16 cellular contexts compared by ENCODE assay signal in the genomic region with DNA sequence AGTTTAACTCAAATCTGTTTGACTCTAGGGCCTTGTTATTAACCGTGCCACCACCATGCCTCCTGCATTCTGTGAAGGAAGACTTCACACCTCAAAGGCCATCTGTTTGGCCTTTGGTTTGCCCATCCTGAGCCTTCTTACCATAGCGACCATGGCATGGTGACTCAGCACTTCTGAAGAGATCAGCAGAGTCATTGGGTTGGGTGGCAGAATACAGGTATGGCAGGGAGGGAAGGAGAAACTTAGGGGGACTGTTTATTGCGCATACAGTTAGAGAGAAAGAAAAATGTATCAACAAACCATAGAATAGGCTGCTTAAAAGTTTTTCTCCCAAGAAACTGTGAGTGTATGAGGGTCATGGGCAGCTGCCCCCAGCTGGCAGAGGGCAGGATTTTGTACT. TPM values are rescaled to one million over a fixed set of nuclear protein-coding genes. Genes with fewer than 3 reads are reported as not detected.
A peak's percentile ranks its signal among the peaks of the same experiment; 100 is the strongest.
DNase-seq lines count a peak whose midpoint lies in the region; ATAC-seq and TF ChIP-seq lines count a peak whose summit lies in the region.
"Had no signal": no experiment of that assay in that cellular context is flagged by ENCODE, and none has a peak within 500 bp of the region (broad histone marks: within the 10 kb centered on the region; RNA-seq: fewer than 3 reads in every experiment).

No MANE protein-coding gene starts in this region.

- POLR2A ChIA-PET in A673 (lab: Charles Lee; ENCODE audit: low non-redundant PET) = no interaction called here

- peak overlapping the region; percentile 44 for H3K4me2 ChIP-seq in BLaER1
- H3K4me2 ChIP-seq: neural progenitor cell had no signal

- peaks cover 90% of the 10 kb centered on the region for H3K4me1 Mint-ChIP-seq in T-helper 2 cell treated with Interferon-gamma antibody and Interleukin-4, amounts not matched to agents 5 μg/mL and 100 μg/mL, for 36 hours (ENCODE audit: low read depth)
- peaks cover 81 to 90% of the 10 kb centered on the region in 2 donors for H3K4me1 Mint-ChIP-seq in effector memory CD8-positive, alpha-beta T cell (ENCODE audit: low read depth in 2 of 2)
- H3K4me1 Mint-ChIP-seq: neural progenitor cell had no signal

- H3K9me3 ChIP-seq in A673 (ENCODE audit: low read depth, low read length, poor library complexity, severe bottlenecking) = no peaks in the 10 kb centered on the region
- no peaks in the 10 kb centered on the region for H3K9me3 ChIP-seq in BLaER1
- H3K9me3 ChIP-seq in breast epithelium = no peaks in the 10 kb centered on the region
- H3K9me3 ChIP-seq in body of pancreas = no peaks in the 10 kb centered on the region
- H3K9me3 ChIP-seq: esophagus muscularis mucosa, transverse colon had no signal

- H3K36me3 ChIP-seq in A673 (ENCODE audit: insufficient read depth, low read length, poor library complexity, severe bottlenecking) (no peaks in the 10 kb centered on the region), BLaER1 (peaks cover 96% of the 10 kb centered on the region), breast epithelium (no peaks in the 10 kb centered on the region), body of pancreas (replicated peaks in 1 of 2; ENCODE audit: insufficient read depth in 1 of 2, low read depth in 2 of 2) (no peaks in the 10 kb centered on the region)
- H3K36me3 ChIP-seq: esophagus muscularis mucosa, neural progenitor cell, transverse colon had no signal

- intact Hi-C loops in A673 (cut with micrococcal nuclease; ENCODE audit: unreplicated experiment) (no loop called here), breast epithelium (cut with DNase I; ENCODE audit: low total_unique reads) (no loop called here), body of pancreas (cut with DNase I) (no loop called here)

- H3K27me3 ChIP-seq in A673 (replicated peaks; ENCODE audit: insufficient read depth, low read depth, low read length, poor library complexity) (no peaks in the 10 kb centered on the region), BLaER1 (no peaks in the 10 kb centered on the region), breast epithelium (no peaks in the 10 kb centered on the region), body of pancreas (no peaks in the 10 kb centered on the region)
- H3K27me3 ChIP-seq: esophagus muscularis mucosa, transverse colon had no signal

- H3K27me3 Mint-ChIP-seq in T-helper 2 cell treated with Interferon-gamma antibody and Interleukin-4, amounts not matched to agents 5 μg/mL and 100 μg/mL, for 36 hours (ENCODE audit: low read depth) = no peaks in the 10 kb centered on the region
- H3K27me3 Mint-ChIP-seq in effector memory CD8-positive, alpha-beta T cell = no peaks in the 10 kb centered on the region
- H3K27me3 Mint-ChIP-seq: dendritic cell treated with granulocyte-macrophage colony-stimulating factor and Interleukin-4, amounts not matched to agents 40 ng/mL and 50 ng/mL, for 4 days had no signal

- peak overlapping the region; percentile 90 for H3K27ac Mint-ChIP-seq in T-helper 2 cell treated with Interferon-gamma antibody and Interleukin-4, amounts not matched to agents 5 μg/mL and 100 μg/mL, for 36 hours
- H3K27ac Mint-ChIP-seq in effector memory CD8-positive, alpha-beta T cell = peak overlapping the region; percentile 97 to 99
- H3K27ac Mint-ChIP-seq: dendritic cell treated with granulocyte-macrophage colony-stimulating factor and Interleukin-4, amounts not matched to agents 40 ng/mL and 50 ng/mL, for 4 days; neural progenitor cell had no signal

- peak; percentile 13 for ATAC-seq in effector memory CD8-positive, alpha-beta T cell (replicated peaks)
- no peak for ATAC-seq in body of pancreas

- 79 to 91% methylated on average over 3 of the region's 3 CpGs for WGBS in body of pancreas, 2 donors

- TF ChIP-seq CTCF in A673 (conservative IDR thresholded peaks at IDR 0.05; ENCODE audit: low read depth, low read length) (no peak), breast epithelium (IDR thresholded peaks at IDR 0.05) (no peak), body of pancreas (IDR thresholded peaks at IDR 0.05) (no peak)

- peaks cover 100% of the 10 kb centered on the region for H4K20me1 ChIP-seq in BLaER1

- peak overlapping the region; percentile 72 for H3K4me3 Mint-ChIP-seq in T-helper 2 cell treated with Interferon-gamma antibody and Interleukin-4, amounts not matched to agents 5 μg/mL and 100 μg/mL, for 36 hours
- H3K4me3 Mint-ChIP-seq in effector memory CD8-positive, alpha-beta T cell = peak overlapping the region; percentile 81 to 91
- H3K4me3 Mint-ChIP-seq: dendritic cell treated with granulocyte-macrophage colony-stimulating factor and Interleukin-4, amounts not matched to agents 40 ng/mL and 50 ng/mL, for 4 days; neural progenitor cell had no signal

- H3K27ac ChIP-seq in A673 (ENCODE audit: low read depth, low read length, poor library complexity, severe bottlenecking) = peak overlapping the region; percentile 47
- peak overlapping the region; percentile 73 for H3K27ac ChIP-seq in BLaER1
- H3K27ac ChIP-seq in breast epithelium = no peak overlapping the region
- no peak overlapping the region for H3K27ac ChIP-seq in body of pancreas
- H3K27ac ChIP-seq: C4-2B, esophagus muscularis mucosa, neural progenitor cell, SK-N-MC had no signal

- no peak overlapping the region for H3K4me3 ChIP-seq in A673 (ENCODE audit: low read depth, low read length, poor library complexity, severe bottlenecking)
- H3K4me3 ChIP-seq in BLaER1 = no peak overlapping the region
- no peak overlapping the region for H3K4me3 ChIP-seq in breast epithelium
- H3K4me3 ChIP-seq in body of pancreas = no peak overlapping the region
- H3K4me3 ChIP-seq: esophagus muscularis mucosa, neural progenitor cell, SK-N-MC, transverse colon had no signal

- H3K9me3 Mint-ChIP-seq in T-helper 2 cell treated with Interferon-gamma antibody and Interleukin-4, amounts not matched to agents 5 μg/mL and 100 μg/mL, for 36 hours = no peaks in the 10 kb centered on the region
- H3K9me3 Mint-ChIP-seq in effector memory CD8-positive, alpha-beta T cell = no peaks in the 10 kb centered on the region
- H3K9me3 Mint-ChIP-seq: dendritic cell treated with granulocyte-macrophage colony-stimulating factor and Interleukin-4, amounts not matched to agents 40 ng/mL and 50 ng/mL, for 4 days; neural progenitor cell had no signal

- no peak for DNase-seq in A673 (ENCODE audit: low spot score)
- DNase-seq in T-helper 2 cell treated with Interferon-gamma antibody and Interleukin-4, amounts not matched to agents 5 μg/mL and 100 μg/mL, for 36 hours (ENCODE audit: low spot score) = no peak
- DNase-seq in effector memory CD8-positive, alpha-beta T cell = no peak
- DNase-seq in breast epithelium (ENCODE audit: low spot score in 2 of 2) = no peak
- no peak for DNase-seq in HT-29 (ENCODE audit: low spot score)
- DNase-seq in body of pancreas = no peak
- DNase-seq: NCI-H2029, NCI-H524, OCI-M1, transverse colon had no signal

- CTCF ChIA-PET in A673 (lab: Charles Lee) = no interaction called here

- BruUV-seq in A673 (replicated peaks; lab: Mats Ljungman, UMichigan) = no TSS peak

- H3K9ac ChIP-seq in BLaER1 = no peak overlapping the region
- H3K9ac ChIP-seq: neural progenitor cell had no signal

- H3K36me3 Mint-ChIP-seq in T-helper 2 cell treated with Interferon-gamma antibody and Interleukin-4, amounts not matched to agents 5 μg/mL and 100 μg/mL, for 36 hours (ENCODE audit: low read depth) = peaks cover 93% of the 10 kb centered on the region
- peaks cover 96% of the 10 kb centered on the region for H3K36me3 Mint-ChIP-seq in effector memory CD8-positive, alpha-beta T cell (ENCODE audit: insufficient read depth)
- H3K36me3 Mint-ChIP-seq: neural progenitor cell had no signal

- no peak for TF ChIP-seq POLR2A in breast epithelium (IDR thresholded peaks at IDR 0.05)
- no peak for TF ChIP-seq POLR2A in body of pancreas (IDR thresholded peaks at IDR 0.05)

- H3K4me1 ChIP-seq in A673 (ENCODE audit: insufficient read depth, low read length, poor library complexity, severe bottlenecking) (peaks cover 81% of the 10 kb centered on the region), BLaER1 (peaks cover 100% of the 10 kb centered on the region), breast epithelium (peaks cover 0 to 11% of the 10 kb centered on the region in 2 donors), body of pancreas (no peaks in the 10 kb centered on the region)
- H3K4me1 ChIP-seq: neural progenitor cell had no signal

RNA-seq across cellular contexts. Expression of a gene that starts 49.2 kb away (rescaled TPM):
- total RNA-seq in A673 (2021) (224 and 261 TPM in 2 replicates), breast epithelium (100 to 1,000 TPM; 192 to 238 (median 202) TPM), body of pancreas (100 to 1,000 TPM in 1 of 2 donors, 10 to 100 TPM in 1; 91.3 to 104 TPM)
- 111 and 124 TPM in 2 replicates for total RNA-seq in HT-29 (2014; rRNA removed; shearing (Covaris generic))

RNA-seq across cellular contexts. Expression of a gene that starts 58.3 kb away (rescaled TPM):
- 36.6 and 40.7 TPM in 2 replicates for total RNA-seq in A673 (2021)
- total RNA-seq in breast epithelium = 10 to 100 TPM; 22.1 to 41.6 (median 25.2) TPM
- total RNA-seq in HT-29 (2014; rRNA removed; shearing (Covaris generic)) = 6.1 and 8.4 TPM in 2 replicates
- 10 to 100 TPM; 11.9 to 28.3 TPM for total RNA-seq in body of pancreas

Comparison
In these comparisons a context has a peak if more than half of its experiments do, and no peak if none do; other contexts are left out.
1. H3K27ac ChIP-seq: peak in A673 (single experiment) and BLaER1 (single experiment); none in breast epithelium (0 of 2) and body of pancreas (0 of 4).